Comparison of ENCODE assay signal across 10 cellular contexts in the genomic region with DNA sequence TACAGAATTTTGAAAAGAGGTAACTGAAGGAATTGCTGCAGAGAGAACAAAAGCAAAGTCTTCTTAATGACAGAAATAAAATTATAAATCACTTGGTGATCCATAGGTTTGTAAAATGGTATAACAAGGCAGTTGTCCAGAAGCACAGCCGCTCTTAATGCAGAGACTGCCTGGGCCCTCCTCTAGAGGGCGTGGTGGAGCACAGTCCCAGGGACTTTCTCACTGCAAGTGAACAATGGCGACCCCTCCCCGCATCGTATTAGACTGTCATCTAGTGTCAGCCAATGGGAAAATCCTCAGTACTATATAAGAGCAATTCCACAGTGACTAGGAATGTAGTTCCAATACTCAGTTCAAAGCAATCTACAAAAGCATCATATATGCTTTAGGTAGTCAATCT. TPM values are rescaled to one million over a fixed set of nuclear protein-coding genes. Genes with fewer than 3 reads are reported as not detected.
A peak's percentile ranks its signal among the peaks of the same experiment; 100 is the strongest.
DNase-seq lines count a peak whose midpoint lies in the region; ATAC-seq, FAIRE-seq and TF ChIP-seq lines count a peak whose summit lies in the region.
"Had no signal": no experiment of that assay in that cellular context is flagged by ENCODE, and none has a peak within 500 bp of the region (broad histone marks: within the 10 kb centered on the region; RNA-seq: fewer than 3 reads in every experiment).

No MANE protein-coding gene starts in this region.

- peak; percentile 53 for DNase-seq in activated CD8-positive, alpha-beta memory T cell treated with anti-CD3 and anti-CD28 coated beads, Interleukin-2, amount 50 U/mL, for 4 hours
- no peak for DNase-seq in activated CD8-positive, alpha-beta memory T cell treated with anti-CD3 and anti-CD28 coated beads for 24 hours
- DNase-seq in NAMALWA (ENCODE audit: low spot score) (peak; percentile 41), GM12878 (ENCODE audit: low read depth, low spot score) (no peak), NCI-H2029 treated with DMSO at 0.1 percent for 48 hours (lab: John Stamatoyannopoulos, UW) (no peak), NCI-H187 (lab: John Stamatoyannopoulos, UW) (no peak)
- peak; percentile 67 for DNase-seq in stimulated activated CD4-positive, alpha-beta T cell treated with anti-CD3 and anti-CD28 coated beads, Interleukin-15, amount 100 ng/mL, for 24 hours

- H3K27ac ChIP-seq in GM12878 (ENCODE audit: control insufficient read depth, insufficient read depth): no peak overlapping the region

- no peaks in the 10 kb centered on the region for H4K20me1 ChIP-seq in GM12878 (ENCODE audit: control insufficient read depth, insufficient read depth)

- TF ChIP-seq POLR2A in GM12878 (IDR thresholded peaks at IDR 0.05; ENCODE audit: low read depth, low read length): no peak

- no peak overlapping the region for H3K4me2 ChIP-seq in GM12878 (ENCODE audit: control insufficient read depth, insufficient read depth)

- ATAC-seq in GM12878: peak; percentile 79
- ATAC-seq in GM19463 (IDR thresholded peaks at IDR 0.05; ENCODE audit: unreplicated experiment): no peak

- no peak overlapping the region for H3K9ac ChIP-seq in GM12878 (ENCODE audit: control insufficient read depth, insufficient read depth, low read length)

- intact Hi-C loops in GM12878 (cut with micrococcal nuclease; ENCODE audit: unreplicated experiment): no loop called here

- CTCF ChIA-PET in GM12878 (lab: Yijun Ruan, JAX): interaction anchor here (1.0 to 2.9 kb wide), 5 partner anchors 16 to 95 kb away, joined by 3 to 14 read pairs (median 5); no protein-coding TSS in a partner anchor

- no peak for TF ChIP-seq RAD21 in GM12878 (IDR thresholded peaks at IDR 0.05; ENCODE audit: insufficient read depth, low read depth, low read length)

- TF ChIP-seq CTCF in GM12878 (IDR thresholded peaks at IDR 0.05 in 2 of 3, conservative IDR thresholded peaks at IDR 0.05 in 1 of 3; ENCODE audit: control insufficient read depth in 2 of 3, extremely low read depth in 1 of 3, insufficient read depth in 1 of 3, low read depth in 3 of 3, low read length in 3 of 3): peak; percentile 43 to 58 (median 47)

- no peak for FAIRE-seq in GM12878 (lab: Jason Lieb, UNC)
- FAIRE-seq: colon had no signal

- no TSS peak for BruUV-seq in GM12878 (replicated peaks; lab: Mats Ljungman, UMichigan)

- SMC1A ChIA-PET in GM12878 (lab: Charles Lee; ENCODE audit: uncharacterized antibody, unreplicated experiment): interaction anchor here (1.2 to 1.6 kb wide), 2 partner anchors 9 to 21 kb away, joined by 3 read pairs; no protein-coding TSS in a partner anchor

- 73% methylated on average over 5 of the region's 5 CpGs for WGBS in GM12878 (ENCODE audit: insufficient coverage, insufficient replicate concordance, low lambda C conversion rate, missing lambda C conversion rate)

- RAD21 ChIA-PET in GM12878 (lab: Charles Lee; ENCODE audit: unreplicated experiment): no interaction called here

- H3K9me3 ChIP-seq in GM12878 (replicated peaks; ENCODE audit: control insufficient read depth, insufficient read depth, low read length): no peaks in the 10 kb centered on the region

- H2AFZ ChIP-seq in GM12878 (ENCODE audit: control insufficient read depth, low read depth, low read length): no peak overlapping the region

- H3K79me2 ChIP-seq in GM12878 (ENCODE audit: control insufficient read depth, insufficient read depth, low read length): no peaks in the 10 kb centered on the region

- H3K27me3 ChIP-seq in GM12878 (replicated peaks in 1 of 2; ENCODE audit: control insufficient read depth in 2 of 2, insufficient read depth in 2 of 2, low read length in 1 of 2): no peaks in the 10 kb centered on the region; a peak in 1 of 4 replicates

- POLR2A ChIA-PET in GM12878 (lab: Charles Lee): no interaction called here

- in situ Hi-C loops in GM12878 (cut with MboI): no loop called here

- H3K36me3 ChIP-seq in GM12878 (ENCODE audit: control insufficient read depth in 2 of 2, insufficient read depth in 2 of 2, low read length in 1 of 2): no peaks in the 10 kb centered on the region

- no peaks in the 10 kb centered on the region for H3K4me1 ChIP-seq in GM12878 (ENCODE audit: control insufficient read depth, insufficient read depth, low read length)

- no peak for TF ChIP-seq EP300 in GM12878 (IDR thresholded peaks at IDR 0.05; ENCODE audit: borderline replicate concordance in 1 of 2, control insufficient read depth in 1 of 2, low read depth in 2 of 2, low read length in 2 of 2)

- no peak overlapping the region for H3K4me3 ChIP-seq in GM12878

TF ChIP-seq in GM12878, 131 proteins besides CTCF, POLR2A, EP300 and RAD21:
- TF ChIP-seq ESRRA (IDR thresholded peaks at IDR 0.05; ENCODE audit: low read length): no peak
- peak; percentile 7; the same call in 1 of the 2 replicates for TF ChIP-seq SMC3 (IDR thresholded peaks at IDR 0.05; ENCODE audit: borderline replicate concordance, low read length)

RNA-seq across cellular contexts. Expression of a gene that starts 26.4 kb away (rescaled TPM):
- not detected in 2 replicates for total RNA-seq in GM12878 (2013; cell fraction: nucleolus; rRNA removed)
- total RNA-seq in GM12878 (2014; rRNA removed) (0.06 and 0.22 TPM in 2 replicates), GM12878 (2014; rRNA removed; fragmentation: Illumina TruSeq; extraction: Trizol) (0.04 and 0.18 TPM in 2 replicates), GM12878 (2021) (0.08 and 0.32 TPM in 2 replicates)
- not detected for polyA plus RNA-seq in GM12878 (2011; ENCODE audit: low read depth)
- polyA plus RNA-seq in GM12878 (2011; rRNA removed) (0.12 and 0.16 TPM in 2 replicates), GM12878 (2014; fragmentation: Illumina TruSeq; extraction: Trizol) (0.11 and 0.12 TPM in 2 replicates), GM12878 (2014; fragmentation: Nextera tagmentation; extraction: Ambion mirVana) (under 1 TPM in 1 of 2 experiments, not detected in 1; 0.02 TPM), GM12878 (2014; rRNA removed) (0.06 and 0.24 TPM in 2 replicates), GM12878 (2016; fragmentation: Nextera tagmentation; extraction: Ambion mirVana) (not detected)
- polyA plus RNA-seq in GM12878 (2011; cell fraction: cytosol; rRNA removed): 0.07 and 0.10 TPM in 2 replicates
- 0.09 and 0.13 TPM in 2 replicates for polyA plus RNA-seq in GM12878 (2011; cell fraction: nucleus; rRNA removed)
- 0.04 TPM in 1 of 2 replicates, not detected in the other for polyA plus RNA-seq in GM12878 (2012)
- 0.10 TPM in 1 of 2 replicates, not detected in the other for polyA minus RNA-seq in GM12878 (2011; rRNA and poly(A)+ RNA removed)
- polyA minus RNA-seq in GM12878 (2011; cell fraction: cytosol; rRNA and poly(A)+ RNA removed): not detected in 2 replicates
- polyA minus RNA-seq in GM12878 (2011; cell fraction: nucleus; rRNA and poly(A)+ RNA removed): not detected in 2 replicates
- total RNA-seq: myocyte had no signal

RNA-seq across cellular contexts. Expression of a gene that starts 52.9 kb away (rescaled TPM):
- total RNA-seq in GM12878 (2013; cell fraction: nucleolus; rRNA removed): 1.5 and 1.6 TPM in 2 replicates
- 1.3 and 1.4 TPM in 2 replicates for total RNA-seq in GM12878 (2014; rRNA removed)
- total RNA-seq in GM12878 (2014; rRNA removed; fragmentation: Illumina TruSeq; extraction: Trizol): 1.2 and 1.4 TPM in 2 replicates
- 1.1 and 1.8 TPM in 2 replicates for total RNA-seq in GM12878 (2021)
- 0.28 TPM for polyA plus RNA-seq in GM12878 (2011; ENCODE audit: low read depth)
- 2.7 and 3.0 TPM in 2 replicates for polyA plus RNA-seq in GM12878 (2011; rRNA removed)
- 1.1 TPM in 2 replicates for polyA plus RNA-seq in GM12878 (2011; cell fraction: cytosol; rRNA removed)
- 5.4 and 5.9 TPM in 2 replicates for polyA plus RNA-seq in GM12878 (2011; cell fraction: nucleus; rRNA removed)
- polyA plus RNA-seq in GM12878 (2012): 0.24 and 0.31 TPM in 2 replicates
- polyA plus RNA-seq in GM12878 (2014; fragmentation: Illumina TruSeq; extraction: Trizol): 0.87 and 1.00 TPM in 2 replicates
- polyA plus RNA-seq in GM12878 (2014; fragmentation: Nextera tagmentation; extraction: Ambion mirVana): under 1 TPM; 0.26 to 0.31 TPM
- 0.58 TPM in 2 replicates for polyA plus RNA-seq in GM12878 (2014; rRNA removed)
- polyA plus RNA-seq in GM12878 (2016; fragmentation: Nextera tagmentation; extraction: Ambion mirVana): under 1 TPM; 0.48 to 0.72 TPM
- polyA minus RNA-seq in GM12878 (2011; rRNA and poly(A)+ RNA removed): 4.5 and 6.5 TPM in 2 replicates
- polyA minus RNA-seq in GM12878 (2011; cell fraction: cytosol; rRNA and poly(A)+ RNA removed): 1.1 and 1.5 TPM in 2 replicates
- polyA minus RNA-seq in GM12878 (2011; cell fraction: nucleus; rRNA and poly(A)+ RNA removed): 4.7 and 11.0 TPM in 2 replicates

Comparison
In these comparisons a context has a peak if more than half of its experiments do, and no peak if none do; other contexts are left out.
1. DNase-seq: peak in activated CD8-positive, alpha-beta memory T cell treated with anti-CD3 and anti-CD28 coated beads, Interleukin-2, amount 50 U/mL, for 4 hours (single experiment), NAMALWA (single experiment) and stimulated activated CD4-positive, alpha-beta T cell treated with anti-CD3 and anti-CD28 coated beads, Interleukin-15, amount 100 ng/mL, for 24 hours (single experiment); none in activated CD8-positive, alpha-beta memory T cell treated with anti-CD3 and anti-CD28 coated beads for 24 hours (single experiment), GM12878 (single experiment), NCI-H2029 treated with DMSO at 0.1 percent for 48 hours (single experiment) and NCI-H187 (0 of 2).